Comparison of ENCODE assay signal across 8 cellular contexts in the genomic region with DNA sequence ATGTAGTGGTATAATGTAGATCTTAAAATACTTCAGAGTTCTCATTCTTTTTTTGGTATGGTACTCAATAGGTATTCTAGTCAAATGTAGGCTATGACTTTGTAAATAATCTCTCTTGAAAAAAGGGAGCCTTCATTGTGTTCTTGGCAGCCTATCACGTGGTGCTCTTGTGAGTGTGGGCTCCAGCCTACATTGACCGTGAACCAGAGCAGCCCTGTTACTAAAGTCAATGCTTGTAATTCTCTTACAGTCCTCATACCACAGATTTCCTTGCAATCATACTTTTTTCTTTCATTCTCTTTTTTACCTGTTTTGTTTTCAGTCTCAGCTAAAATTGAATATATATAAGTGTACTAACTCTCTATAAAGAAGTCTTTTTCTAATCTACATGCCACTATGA. TPM values are rescaled to one million over a fixed set of nuclear protein-coding genes. Genes with fewer than 3 reads are reported as not detected.
A peak's percentile ranks its signal among the peaks of the same experiment; 100 is the strongest.
DNase-seq lines count a peak whose midpoint lies in the region; ATAC-seq and TF ChIP-seq lines count a peak whose summit lies in the region.
"Had no signal": no experiment of that assay in that cellular context is flagged by ENCODE, and none has a peak within 500 bp of the region (broad histone marks: within the 10 kb centered on the region; RNA-seq: fewer than 3 reads in every experiment).

No MANE protein-coding gene starts in this region.

- no peaks in the 10 kb centered on the region for H3K9me3 Mint-ChIP-seq in activated CD4-positive, alpha-beta memory T cell treated with anti-CD3 and anti-CD28 coated beads for 36 hours

- ATAC-seq in GM21447 (IDR thresholded peaks at IDR 0.05; ENCODE audit: unreplicated experiment), result peak; percentile 50

- H3K27me3 ChIP-seq in breast epithelium, result no peaks in the 10 kb centered on the region
- no peaks in the 10 kb centered on the region for H3K27me3 ChIP-seq in spleen (replicated peaks in 1 of 7)

- DNase-seq in NCI-H2029 treated with DMSO at 0.1 percent for 48 hours (lab: John Stamatoyannopoulos, UW) (peak; percentile 66), erythroblast (lab: John Stamatoyannopoulos, UW) (peak; percentile 13 to 15), retinal pigment epithelial cell (ENCODE audit: low read depth) (peak; percentile 44), breast epithelium (ENCODE audit: low spot score in 2 of 2) (no peak), spleen (no peak)
- DNase-seq in activated CD4-positive, alpha-beta memory T cell treated with anti-CD3 and anti-CD28 coated beads for 36 hours, result no peak
- DNase-seq: stimulated activated CD4-positive, alpha-beta T cell treated with anti-CD3 and anti-CD28 coated beads, Interleukin-4, amount 100 ng/mL, for 1 hour had no signal

- no peak overlapping the region for H3K4me3 Mint-ChIP-seq in activated CD4-positive, alpha-beta memory T cell treated with anti-CD3 and anti-CD28 coated beads for 36 hours

- H3K27ac ChIP-seq in breast epithelium, result no peak overlapping the region
- H3K27ac ChIP-seq in spleen, result peak overlapping the region in 3 of 8 donors; percentile 14 to 43 (median 15)

- H3K36me3 Mint-ChIP-seq in activated CD4-positive, alpha-beta memory T cell treated with anti-CD3 and anti-CD28 coated beads for 36 hours, result peaks cover 9% of the 10 kb centered on the region

- POLR2A ChIA-PET in activated CD4-positive, alpha-beta memory T cell treated with anti-CD3 and anti-CD28 coated beads for 36 hours (lab: Charles Lee), result no interaction called here

- H3K4me3 ChIP-seq in retinal pigment epithelial cell (ENCODE audit: low read length), result no peak overlapping the region
- no peak overlapping the region for H3K4me3 ChIP-seq in breast epithelium
- H3K4me3 ChIP-seq in spleen, result no peak overlapping the region

- no peaks in the 10 kb centered on the region for H3K27me3 Mint-ChIP-seq in activated CD4-positive, alpha-beta memory T cell treated with anti-CD3 and anti-CD28 coated beads for 36 hours

- TF ChIP-seq CTCF in retinal pigment epithelial cell (conservative IDR thresholded peaks at IDR 0.05; ENCODE audit: low read depth, low read length) (no peak), breast epithelium (IDR thresholded peaks at IDR 0.05) (no peak), spleen (IDR thresholded peaks at IDR 0.05 in 8 of 11, conservative IDR thresholded peaks at IDR 0.05 in 3 of 11) (no peak)

- no peak overlapping the region for H3K27ac Mint-ChIP-seq in activated CD4-positive, alpha-beta memory T cell treated with anti-CD3 and anti-CD28 coated beads for 36 hours

- intact Hi-C loops in breast epithelium (cut with DNase I; ENCODE audit: low total_unique reads), result no loop called here
- intact Hi-C loops in activated CD4-positive, alpha-beta memory T cell treated with anti-CD3 and anti-CD28 coated beads for 36 hours (cut with micrococcal nuclease), result loop anchor here (2.0 kb wide), 1 partner anchor 13 kb away; no protein-coding TSS in a partner anchor
- intact Hi-C loops in spleen (cut with DNase I; ENCODE audit: low total_unique reads), result no loop called here

- 33 to 43% (median 40%) methylated on average over 2 of the region's 2 CpGs for WGBS in spleen, 5 donors

- H3K36me3 ChIP-seq in breast epithelium, result no peaks in the 10 kb centered on the region
- no peaks in the 10 kb centered on the region for H3K36me3 ChIP-seq in spleen

- CTCF ChIA-PET in activated CD4-positive, alpha-beta memory T cell treated with anti-CD3 and anti-CD28 coated beads for 36 hours (lab: Charles Lee), result no interaction called here

- TF ChIP-seq POLR2A in erythroblast (IDR thresholded peaks at IDR 0.05; ENCODE audit: low read length) (no peak), breast epithelium (IDR thresholded peaks at IDR 0.05) (no peak), spleen (IDR thresholded peaks at IDR 0.05) (no peak)

- peaks cover 0 to 4% of the 10 kb centered on the region in 2 donors for H3K4me1 ChIP-seq in breast epithelium
- H3K4me1 ChIP-seq in spleen, result peaks cover 22 to 95% (median 66%) of the 10 kb centered on the region in 6 donors

- H3K4me1 Mint-ChIP-seq in activated CD4-positive, alpha-beta memory T cell treated with anti-CD3 and anti-CD28 coated beads for 36 hours (ENCODE audit: low read depth), result peaks cover 75% of the 10 kb centered on the region

- peaks cover 3 to 4% of the 10 kb centered on the region in 2 donors for H3K9me3 ChIP-seq in breast epithelium
- H3K9me3 ChIP-seq in spleen, result peaks cover 0 to 7% (median 6%) of the 10 kb centered on the region in 8 donors

RNA-seq across cellular contexts. Expression of gene ARID1B, which starts 31.1 kb away (rescaled TPM):
- total RNA-seq in breast epithelium, result 100 to 1,000 TPM in 2 of 3 donors, 10 to 100 TPM in 1; 99.9 to 205 (median 131) TPM
- 10 to 100 TPM; 39.0 to 41.5 TPM for total RNA-seq in activated CD4-positive, alpha-beta memory T cell treated with anti-CD3 and anti-CD28 coated beads for 36 hours
- 100 to 1,000 TPM; 123 to 223 (median 149) TPM for total RNA-seq in spleen
- 10 to 100 TPM; 17.7 to 29.1 (median 18.9) TPM for polyA plus RNA-seq in spleen

Comparison
In these comparisons a context has a peak if more than half of its experiments do, and no peak if none do; other contexts are left out.
1. DNase-seq: peak in NCI-H2029 treated with DMSO at 0.1 percent for 48 hours (single experiment), erythroblast (2 of 2) and retinal pigment epithelial cell (single experiment); none in breast epithelium (0 of 2), activated CD4-positive, alpha-beta memory T cell treated with anti-CD3 and anti-CD28 coated beads for 36 hours (single experiment) and spleen (single experiment).